In the genomic region with DNA sequence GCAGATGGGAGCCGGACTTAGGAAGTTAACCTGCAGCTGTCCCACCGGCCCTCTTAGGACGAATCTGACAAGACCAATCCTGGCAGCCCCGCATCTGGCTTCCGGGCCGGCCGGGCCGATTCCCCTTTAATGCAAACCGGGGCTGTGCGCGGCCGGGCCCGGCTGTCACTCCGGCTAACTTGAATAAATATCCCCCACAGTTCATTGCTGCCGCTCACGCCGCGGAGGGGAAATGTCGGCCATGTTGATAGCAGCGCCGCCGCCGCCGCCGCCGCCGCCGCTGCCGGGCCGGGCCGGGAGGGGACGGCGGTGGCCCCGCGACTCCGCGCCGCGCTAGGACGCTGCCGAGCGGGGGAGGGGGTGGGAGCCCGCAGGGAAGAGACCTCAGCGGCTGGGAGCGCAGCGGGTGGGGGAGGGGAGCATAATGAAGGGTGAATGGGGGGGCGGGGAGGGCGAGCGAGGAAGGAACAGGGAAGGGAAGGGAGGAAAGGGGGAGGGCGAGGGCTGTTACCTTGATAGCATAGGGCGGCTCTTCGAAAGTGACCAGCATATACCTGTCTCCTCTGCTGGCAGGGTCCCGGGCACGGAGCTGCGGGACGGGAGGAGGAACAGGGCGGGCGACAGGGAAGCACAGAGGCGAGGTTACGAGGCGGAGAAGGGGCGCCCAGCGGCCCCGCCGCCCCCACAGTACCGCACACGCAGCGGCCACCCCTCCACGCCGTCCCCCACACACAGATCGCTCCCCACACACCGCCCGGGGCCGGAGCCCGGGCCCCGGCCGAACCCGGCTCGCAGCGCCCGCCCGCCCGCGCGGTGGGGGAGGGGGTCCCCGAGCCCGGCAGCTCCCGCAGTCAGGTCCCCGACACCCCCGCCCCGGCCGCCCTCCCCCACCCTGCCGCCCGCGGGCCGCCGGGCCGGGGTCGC, we compare ENCODE assay signal across 8 cellular contexts. TPM values are rescaled to one million over a fixed set of nuclear protein-coding genes. Genes with fewer than 3 reads are reported as not detected.
DNase-seq lines count a peak whose midpoint lies in the region; ATAC-seq, FAIRE-seq and TF ChIP-seq lines count a peak whose summit lies in the region.

No MANE protein-coding gene starts in this region.

- H3K79me2 ChIP-seq in astrocyte (ENCODE audit: insufficient read depth, low read length): peaks cover 29% of the 10 kb centered on the region

- peak overlapping the region; percentile 1 for H2AFZ ChIP-seq in astrocyte (ENCODE audit: low read depth, low read length)

- FAIRE-seq in astrocyte (lab: Jason Lieb, UNC): no peak

- H3K36me3 Mint-ChIP-seq in astrocyte (ENCODE audit: low read depth, unreplicated experiment): peaks cover 6% of the 10 kb centered on the region

- H3K4me1 ChIP-seq in astrocyte (ENCODE audit: insufficient read depth, low read length): peaks cover 7% of the 10 kb centered on the region

- TF ChIP-seq POLR2A in GM10847 (IDR thresholded peaks at IDR 0.05; ENCODE audit: extremely low read depth, insufficient read length): peak; percentile 50

- H3K27ac ChIP-seq in astrocyte (ENCODE audit: low read depth, low read length): peak overlapping the region; percentile 92

- TF ChIP-seq CTCF in astrocyte (IDR thresholded peaks at IDR 0.05; ENCODE audit: insufficient read depth, low read depth, low read length) (no peak), retinal pigment epithelial cell (conservative IDR thresholded peaks at IDR 0.05; ENCODE audit: low read depth, low read length) (no peak)

- no peaks in the 10 kb centered on the region for H3K27me3 ChIP-seq in astrocyte (ENCODE audit: insufficient read depth, low read length)

- DNase-seq in NCI-H1417 treated with DMSO at 0.1 percent for 48 hours (lab: John Stamatoyannopoulos, UW) (peak; percentile 29), T-helper 22 cell (ENCODE audit: low read depth) (peak; percentile 57), astrocyte (ENCODE audit: low read depth) (peak; percentile 41), hippocampal formation (lab: John Stamatoyannopoulos, UW) (peak; percentile 73 to 77), retinal pigment epithelial cell (ENCODE audit: low read depth) (no peak), GOT3 (lab: John Stamatoyannopoulos, UW) (no peak)

- H3K4me2 ChIP-seq in astrocyte (ENCODE audit: low read length): peak overlapping the region; percentile 87

- H3K4me3 ChIP-seq in astrocyte (ENCODE audit: insufficient read depth, low read depth, low read length) (peak overlapping the region; percentile 84), retinal pigment epithelial cell (ENCODE audit: low read length) (peak overlapping the region; percentile 84)

- H3K4me1 Mint-ChIP-seq in astrocyte (ENCODE audit: low read depth, unreplicated experiment): peaks cover 16% of the 10 kb centered on the region

- peak; percentile 32 for ATAC-seq in HG02610 (IDR thresholded peaks at IDR 0.05; ENCODE audit: unreplicated experiment)

- no peaks in the 10 kb centered on the region for H3K9me3 Mint-ChIP-seq in astrocyte (ENCODE audit: unreplicated experiment)

- H3K9me3 ChIP-seq in astrocyte (ENCODE audit: insufficient read depth, low read depth, low read length): peaks cover 6% of the 10 kb centered on the region

- H3K4me3 Mint-ChIP-seq in astrocyte (ENCODE audit: unreplicated experiment): peak overlapping the region; percentile 92

- no peaks in the 10 kb centered on the region for H3K27me3 Mint-ChIP-seq in astrocyte (ENCODE audit: low read depth, unreplicated experiment)

- H3K27ac Mint-ChIP-seq in astrocyte (ENCODE audit: unreplicated experiment): peak overlapping the region; percentile 87

- H3K9ac ChIP-seq in astrocyte (ENCODE audit: low read length): peak overlapping the region; percentile 97

- no peaks in the 10 kb centered on the region for H4K20me1 ChIP-seq in astrocyte (ENCODE audit: insufficient read depth, low read length)

- H3K36me3 ChIP-seq in astrocyte (ENCODE audit: insufficient read depth, low read length): peaks cover 14% of the 10 kb centered on the region

RNA-seq across cellular contexts. Expression of a gene that starts 1.1 kb away (rescaled TPM):
- 47.6 and 47.9 TPM in 2 replicates for total RNA-seq in astrocyte

Comparison
In these comparisons a context has a peak if more than half of its experiments do, and no peak if none do; other contexts are left out.
1. DNase-seq: peak in NCI-H1417 treated with DMSO at 0.1 percent for 48 hours (single experiment), T-helper 22 cell (single experiment), astrocyte (single experiment) and hippocampal formation (2 of 2); none in retinal pigment epithelial cell (single experiment) and GOT3 (single experiment).